Comparison of ENCODE assay signal across 10 cellular contexts in the genomic region with DNA sequence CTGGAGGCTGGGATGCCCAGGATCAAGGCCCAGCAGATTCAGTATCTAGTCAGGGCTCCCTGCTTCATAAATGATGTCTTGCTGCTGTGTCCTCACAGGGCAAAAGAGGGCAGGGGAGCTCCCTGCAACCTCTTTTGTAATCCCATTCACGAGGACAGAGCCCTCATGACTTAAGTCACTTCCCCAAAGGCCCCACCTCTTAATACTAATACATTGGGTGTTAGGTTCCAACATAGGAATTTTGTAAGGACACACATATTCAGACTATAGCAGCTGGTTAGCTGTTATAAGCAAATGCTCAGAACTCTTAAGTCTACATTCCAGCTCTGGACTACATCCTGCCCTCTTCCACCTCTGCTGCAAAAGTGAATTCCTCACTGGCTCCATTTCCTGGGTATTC.
DNase-seq lines count a peak whose midpoint lies in the region; ATAC-seq and TF ChIP-seq lines count a peak whose summit lies in the region.
"Had no signal": no experiment of that assay in that cellular context is flagged by ENCODE, and none has a peak within 500 bp of the region (broad histone marks: within the 10 kb centered on the region; RNA-seq: fewer than 3 reads in every experiment).

No MANE protein-coding gene starts in this region.

- peak overlapping the region; percentile 28 to 93 (median 81) for H3K27ac Mint-ChIP-seq in CD14-positive monocyte
- no peak overlapping the region for H3K27ac Mint-ChIP-seq in type B pancreatic cell
- H3K27ac Mint-ChIP-seq: nephron had no signal

- no peak overlapping the region for H3K27ac ChIP-seq in caudate nucleus (ENCODE audit: low read depth, low read length)
- no peak overlapping the region for H3K27ac ChIP-seq in WERI-Rb-1

- H3K4me1 Mint-ChIP-seq in CD14-positive monocyte (peaks cover 24% of the 10 kb centered on the region), type B pancreatic cell (ENCODE audit: unreplicated experiment) (peaks cover 6% of the 10 kb centered on the region)

- TF ChIP-seq CTCF in CD14-positive monocyte (IDR thresholded peaks at IDR 0.05) (no peak), type B pancreatic cell (conservative IDR thresholded peaks at IDR 0.05) (no peak), WERI-Rb-1 (IDR thresholded peaks at IDR 0.05; ENCODE audit: low read depth, low read length) (no peak)

- H3K9me3 ChIP-seq in WERI-Rb-1 (ENCODE audit: severe bottlenecking) = no peaks in the 10 kb centered on the region

- H3K36me3 Mint-ChIP-seq in CD14-positive monocyte (peaks cover 34 to 54% of the 10 kb centered on the region in 2 donors), type B pancreatic cell (no peaks in the 10 kb centered on the region)

- H3K27me3 Mint-ChIP-seq in CD14-positive monocyte (ENCODE audit: low read depth in 3 of 3) (no peaks in the 10 kb centered on the region), type B pancreatic cell (no peaks in the 10 kb centered on the region)

- intact Hi-C loops in CD14-positive monocyte (cut with micrococcal nuclease) = loop anchor here (2.0 to 5.0 kb wide), 4 partner anchors 25 to 63 kb away; partner anchors contain the start of gene VOPP1 (in 1 of the 2)

- no peaks in the 10 kb centered on the region for H3K36me3 ChIP-seq in WERI-Rb-1

- no peaks in the 10 kb centered on the region for H3K27me3 ChIP-seq in WERI-Rb-1 (ENCODE audit: insufficient read depth, low read depth, severe bottlenecking)

- H3K9me3 Mint-ChIP-seq in CD14-positive monocyte (no peaks in the 10 kb centered on the region), type B pancreatic cell (no peaks in the 10 kb centered on the region)
- H3K9me3 Mint-ChIP-seq: nephron had no signal

- ATAC-seq in GM19043 (IDR thresholded peaks at IDR 0.05; ENCODE audit: low read depth, unreplicated experiment) = peak; percentile 8
- peak; percentile 20 for ATAC-seq in HG03460 (IDR thresholded peaks at IDR 0.05; ENCODE audit: unreplicated experiment)

- H3K4me3 ChIP-seq in WERI-Rb-1 (ENCODE audit: low read depth, low read length) = no peak overlapping the region

- DNase-seq in CD14-positive monocyte (ENCODE audit: low spot score) (peak; percentile 80), fibroblast of gingiva (ENCODE audit: low read depth) (peak; percentile 91), type B pancreatic cell (ENCODE audit: extremely low spot score, unreplicated experiment) (no peak), caudate nucleus (lab: John Stamatoyannopoulos, UW) (no peak), amniotic stem cell (lab: John Stamatoyannopoulos, UW) (no peak), WERI-Rb-1 (no peak)
- DNase-seq: NCI-H774 had no signal

- H3K4me3 Mint-ChIP-seq in CD14-positive monocyte (no peak overlapping the region), type B pancreatic cell (no peak overlapping the region)
- H3K4me3 Mint-ChIP-seq: nephron had no signal

Comparison
In these comparisons a context has a peak if more than half of its experiments do, and no peak if none do; other contexts are left out.
1. DNase-seq: peak in CD14-positive monocyte (single experiment) and fibroblast of gingiva (single experiment); none in type B pancreatic cell (single experiment), caudate nucleus (0 of 61), amniotic stem cell (single experiment) and WERI-Rb-1 (single experiment).